8 cellular contexts compared by ENCODE assay signal in genomic region chr1:31182352-31182751, GRCh38. TPM values are rescaled to one million over a fixed set of nuclear protein-coding genes. Genes with fewer than 3 reads are reported as not detected.
DNase-seq lines count a peak whose midpoint lies in the region; ATAC-seq and TF ChIP-seq lines count a peak whose summit lies in the region.

No MANE protein-coding gene starts in this region.

- H3K36me3 ChIP-seq in colonic mucosa, result no peaks in the 10 kb centered on the region
- H3K36me3 ChIP-seq in left lung, result no peaks in the 10 kb centered on the region
- peaks cover 12% of the 10 kb centered on the region for H3K36me3 ChIP-seq in WERI-Rb-1

- H3K4me3 ChIP-seq in colonic mucosa (no peak overlapping the region), left lung (peak overlapping the region in 1 of 2 donors; percentile 2), WERI-Rb-1 (ENCODE audit: low read depth, low read length) (no peak overlapping the region)

- no peak overlapping the region for H3K27ac ChIP-seq in colonic mucosa
- H3K27ac ChIP-seq in left lung, result no peak overlapping the region
- H3K27ac ChIP-seq in WERI-Rb-1, result no peak overlapping the region

- ATAC-seq in left lung, result peak; percentile 91
- ATAC-seq in GM18867 (IDR thresholded peaks at IDR 0.05; ENCODE audit: unreplicated experiment), result no peak

- DNase-seq in GM04504 (ENCODE audit: low read depth) (peak; percentile 82), NCI-H1105 treated with DMSO at 0.1 percent for 48 hours (lab: John Stamatoyannopoulos, UW) (peak; percentile 81), colonic mucosa (peak; percentile 67), left lung (peak; percentile 63 to 82), WERI-Rb-1 (no peak)
- DNase-seq in activated CD4-positive, CD25-positive, alpha-beta regulatory T cell (lab: John Stamatoyannopoulos, UW), result peak; percentile 8 to 28 (median 12)
- DNase-seq in stimulated activated CD4-positive, alpha-beta T cell treated with anti-CD3 and anti-CD28 coated beads, Interleukin-4, amount 100 ng/mL, for 48 hours (ENCODE audit: low read depth in 2 of 2), result peak; percentile 23 to 55

- no peak overlapping the region for H3K9ac ChIP-seq in colonic mucosa (ENCODE audit: low read depth in 2 of 2, low read length in 2 of 2)

- no peaks in the 10 kb centered on the region for H3K4me1 ChIP-seq in colonic mucosa
- H3K4me1 ChIP-seq in left lung, result peaks cover 4 to 13% of the 10 kb centered on the region in 2 donors

- TF ChIP-seq CTCF in colonic mucosa (IDR thresholded peaks at IDR 0.05) (no peak), left lung (IDR thresholded peaks at IDR 0.05) (no peak), WERI-Rb-1 (IDR thresholded peaks at IDR 0.05; ENCODE audit: low read depth, low read length) (no peak)

- intact Hi-C loops in colonic mucosa (cut with DNase I) (loop anchor here (5.0 to 10.0 kb wide), 2 partner anchors 240 to 362 kb away; no protein-coding TSS in a partner anchor), left lung (cut with DNase I) (loop anchor here in 1 of 2 donors (10.0 kb wide), 1 partner anchor 242 kb away; no protein-coding TSS in a partner anchor)

- H3K27me3 ChIP-seq in colonic mucosa (no peaks in the 10 kb centered on the region), left lung (peaks cover 0 to 59% of the 10 kb centered on the region in 2 donors), WERI-Rb-1 (ENCODE audit: insufficient read depth, low read depth, severe bottlenecking) (no peaks in the 10 kb centered on the region)

- no peaks in the 10 kb centered on the region for H3K9me3 ChIP-seq in colonic mucosa
- no peaks in the 10 kb centered on the region for H3K9me3 ChIP-seq in left lung
- no peaks in the 10 kb centered on the region for H3K9me3 ChIP-seq in WERI-Rb-1 (ENCODE audit: severe bottlenecking)

RNA-seq across cellular contexts. Expression of gene NKAIN1, which starts 57.3 kb away (rescaled TPM):
- total RNA-seq in colonic mucosa (under 1 TPM in 1 of 2 donors, not detected in 1; 0.20 TPM), left lung (not detected)
